1 cellular context compared by ENCODE assay signal in the genomic region with DNA sequence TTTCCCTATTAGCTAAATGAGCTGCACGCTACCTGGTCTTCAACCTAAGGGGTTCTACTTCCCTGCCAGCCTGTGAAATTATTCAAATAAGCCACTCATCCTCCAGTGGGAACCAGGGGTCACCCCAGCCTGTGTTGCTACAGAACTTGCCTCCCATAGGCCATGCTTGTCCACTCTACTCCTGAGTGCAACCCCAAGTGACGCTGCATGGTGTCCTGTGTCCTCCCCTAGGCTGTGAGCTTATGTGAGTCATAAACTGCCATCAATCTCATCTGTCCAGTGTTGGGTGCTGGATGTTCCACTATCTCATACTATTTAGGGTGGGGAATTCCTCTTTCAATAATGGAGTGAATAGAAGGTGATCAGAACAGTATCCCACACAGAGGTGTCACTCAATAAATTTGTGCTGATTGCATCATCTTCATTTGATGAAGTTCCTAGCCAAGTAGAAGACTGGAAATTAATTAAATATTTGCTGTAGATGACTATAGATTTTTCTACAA.
TF ChIP-seq lines count a peak whose summit lies in the region.

No MANE protein-coding gene starts in this region.

TF ChIP-seq in K562, 482 proteins besides CTCF, POLR2A, EP300 and RAD21 (continued from another document and continues in another):
- TF ChIP-seq, protein P1, sequence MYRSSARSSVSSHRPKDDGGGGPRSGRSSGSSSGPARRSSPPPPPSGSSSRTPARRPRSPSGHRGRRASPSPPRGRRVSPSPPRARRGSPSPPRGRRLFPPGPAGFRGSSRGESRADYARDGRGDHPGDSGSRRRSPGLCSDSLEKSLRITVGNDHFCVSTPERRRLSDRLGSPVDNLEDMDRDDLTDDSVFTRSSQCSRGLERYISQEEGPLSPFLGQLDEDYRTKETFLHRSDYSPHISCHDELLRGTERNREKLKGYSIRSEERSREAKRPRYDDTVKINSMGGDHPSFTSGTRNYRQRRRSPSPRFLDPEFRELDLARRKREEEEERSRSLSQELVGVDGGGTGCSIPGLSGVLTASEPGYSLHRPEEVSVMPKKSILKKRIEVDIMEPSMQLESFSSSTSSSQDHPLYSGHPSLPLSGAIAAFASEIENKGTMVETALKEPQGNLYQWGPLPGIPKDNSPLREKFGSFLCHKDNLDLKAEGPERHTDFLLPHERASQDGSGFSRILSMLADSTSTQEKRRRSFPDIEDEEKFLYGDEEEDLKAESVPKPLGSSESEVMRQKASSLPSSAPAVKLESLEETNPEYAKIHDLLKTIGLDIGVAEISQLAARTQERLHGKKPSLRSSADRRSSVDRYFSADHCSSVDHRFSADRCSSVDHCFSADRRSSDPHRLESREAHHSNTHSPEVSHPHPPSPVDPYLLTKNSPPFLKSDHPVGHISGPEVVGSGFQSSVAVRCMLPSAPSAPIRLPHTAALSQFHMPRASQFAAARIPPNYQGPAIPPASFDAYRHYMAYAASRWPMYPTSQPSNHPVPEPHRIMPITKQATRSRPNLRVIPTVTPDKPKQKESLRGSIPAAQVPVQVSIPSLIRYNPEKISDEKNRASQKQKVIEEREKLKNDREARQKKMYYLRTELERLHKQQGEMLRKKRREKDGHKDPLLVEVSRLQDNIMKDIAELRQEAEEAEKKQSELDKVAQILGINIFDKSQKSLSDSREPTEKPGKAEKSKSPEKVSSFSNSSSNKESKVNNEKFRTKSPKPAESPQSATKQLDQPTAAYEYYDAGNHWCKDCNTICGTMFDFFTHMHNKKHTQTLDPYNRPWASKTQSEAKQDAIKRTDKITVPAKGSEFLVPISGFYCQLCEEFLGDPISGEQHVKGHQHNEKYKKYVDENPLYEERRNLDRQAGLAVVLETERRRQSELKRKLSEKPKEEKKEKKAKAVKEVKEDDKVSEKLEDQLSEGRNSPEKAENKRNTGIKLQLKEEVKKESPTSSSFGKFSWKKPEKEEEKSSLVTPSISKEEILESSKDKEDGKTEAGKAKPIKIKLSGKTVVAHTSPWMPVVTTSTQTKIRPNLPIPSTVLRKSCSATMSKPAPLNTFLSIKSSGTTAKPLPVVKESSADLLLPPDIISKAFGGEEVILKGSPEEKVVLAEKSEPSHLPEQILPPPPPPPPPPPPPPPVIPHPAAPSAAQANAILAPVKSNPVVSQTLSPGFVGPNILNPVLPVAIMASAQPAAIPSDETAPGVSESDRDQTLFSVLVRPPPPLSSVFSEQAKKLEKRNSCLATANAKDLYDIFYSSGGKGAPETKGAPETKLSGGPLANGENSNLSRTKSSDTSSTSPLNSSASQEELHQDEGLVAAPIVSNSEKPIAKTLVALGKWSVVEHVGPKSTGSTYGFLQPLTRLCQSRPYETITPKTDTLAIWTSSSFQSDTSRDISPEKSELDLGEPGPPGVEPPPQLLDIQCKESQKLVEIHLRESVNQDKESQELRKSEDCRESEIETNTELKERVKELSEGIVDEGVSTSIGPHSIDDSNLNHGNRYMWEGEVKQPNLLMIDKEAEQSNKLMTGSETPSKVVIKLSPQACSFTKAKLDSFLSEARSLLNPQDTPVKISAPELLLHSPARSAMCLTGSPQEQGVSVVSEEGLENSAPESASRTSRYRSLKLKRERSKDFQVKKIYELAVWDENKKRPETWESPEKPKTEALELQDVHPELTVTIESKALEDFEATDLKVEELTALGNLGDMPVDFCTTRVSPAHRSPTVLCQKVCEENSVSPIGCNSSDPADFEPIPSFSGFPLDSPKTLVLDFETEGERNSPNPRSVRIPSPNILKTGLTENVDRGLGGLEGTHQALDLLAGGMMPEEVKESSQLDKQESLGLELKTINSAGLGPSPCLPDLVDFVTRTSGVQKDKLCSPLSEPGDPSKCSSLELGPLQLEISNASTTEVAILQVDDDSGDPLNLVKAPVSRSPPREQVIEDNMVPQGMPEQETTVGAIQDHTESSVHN (IDR thresholded peaks at IDR 0.05; ENCODE audit: borderline replicate concordance in 1 of 2, low read depth in 1 of 2): no peak
- no peak for TF ChIP-seq SREBF2 (CRISPR knock-in tag; IDR thresholded peaks at IDR 0.05)
- TF ChIP-seq ZNF583 (CRISPR knock-in tag; IDR thresholded peaks at IDR 0.05): peak; percentile 78
- TF ChIP-seq JUND (IDR thresholded peaks at IDR 0.05; ENCODE audit: borderline replicate concordance, low read depth, low read length): peak; percentile 98
- peak; percentile 98; the same call in 2 of the 3 replicates for TF ChIP-seq JUND (tag; IDR thresholded peaks at IDR 0.05; ENCODE audit: borderline replicate concordance, low read depth, low read length)
- TF ChIP-seq TBL1XR1 (IDR thresholded peaks at IDR 0.05; ENCODE audit: low read length in 2 of 2): peak in 1 of 2 experiments; percentile 37; a peak in 1 of 4 replicates
- TF ChIP-seq RFX1 (IDR thresholded peaks at IDR 0.05): no peak
- peak; percentile 67; the same call in 1 of the 2 replicates for TF ChIP-seq JUNB (CRISPR knock-in tag; conservative IDR thresholded peaks at IDR 0.05)
- TF ChIP-seq, protein P2, sequence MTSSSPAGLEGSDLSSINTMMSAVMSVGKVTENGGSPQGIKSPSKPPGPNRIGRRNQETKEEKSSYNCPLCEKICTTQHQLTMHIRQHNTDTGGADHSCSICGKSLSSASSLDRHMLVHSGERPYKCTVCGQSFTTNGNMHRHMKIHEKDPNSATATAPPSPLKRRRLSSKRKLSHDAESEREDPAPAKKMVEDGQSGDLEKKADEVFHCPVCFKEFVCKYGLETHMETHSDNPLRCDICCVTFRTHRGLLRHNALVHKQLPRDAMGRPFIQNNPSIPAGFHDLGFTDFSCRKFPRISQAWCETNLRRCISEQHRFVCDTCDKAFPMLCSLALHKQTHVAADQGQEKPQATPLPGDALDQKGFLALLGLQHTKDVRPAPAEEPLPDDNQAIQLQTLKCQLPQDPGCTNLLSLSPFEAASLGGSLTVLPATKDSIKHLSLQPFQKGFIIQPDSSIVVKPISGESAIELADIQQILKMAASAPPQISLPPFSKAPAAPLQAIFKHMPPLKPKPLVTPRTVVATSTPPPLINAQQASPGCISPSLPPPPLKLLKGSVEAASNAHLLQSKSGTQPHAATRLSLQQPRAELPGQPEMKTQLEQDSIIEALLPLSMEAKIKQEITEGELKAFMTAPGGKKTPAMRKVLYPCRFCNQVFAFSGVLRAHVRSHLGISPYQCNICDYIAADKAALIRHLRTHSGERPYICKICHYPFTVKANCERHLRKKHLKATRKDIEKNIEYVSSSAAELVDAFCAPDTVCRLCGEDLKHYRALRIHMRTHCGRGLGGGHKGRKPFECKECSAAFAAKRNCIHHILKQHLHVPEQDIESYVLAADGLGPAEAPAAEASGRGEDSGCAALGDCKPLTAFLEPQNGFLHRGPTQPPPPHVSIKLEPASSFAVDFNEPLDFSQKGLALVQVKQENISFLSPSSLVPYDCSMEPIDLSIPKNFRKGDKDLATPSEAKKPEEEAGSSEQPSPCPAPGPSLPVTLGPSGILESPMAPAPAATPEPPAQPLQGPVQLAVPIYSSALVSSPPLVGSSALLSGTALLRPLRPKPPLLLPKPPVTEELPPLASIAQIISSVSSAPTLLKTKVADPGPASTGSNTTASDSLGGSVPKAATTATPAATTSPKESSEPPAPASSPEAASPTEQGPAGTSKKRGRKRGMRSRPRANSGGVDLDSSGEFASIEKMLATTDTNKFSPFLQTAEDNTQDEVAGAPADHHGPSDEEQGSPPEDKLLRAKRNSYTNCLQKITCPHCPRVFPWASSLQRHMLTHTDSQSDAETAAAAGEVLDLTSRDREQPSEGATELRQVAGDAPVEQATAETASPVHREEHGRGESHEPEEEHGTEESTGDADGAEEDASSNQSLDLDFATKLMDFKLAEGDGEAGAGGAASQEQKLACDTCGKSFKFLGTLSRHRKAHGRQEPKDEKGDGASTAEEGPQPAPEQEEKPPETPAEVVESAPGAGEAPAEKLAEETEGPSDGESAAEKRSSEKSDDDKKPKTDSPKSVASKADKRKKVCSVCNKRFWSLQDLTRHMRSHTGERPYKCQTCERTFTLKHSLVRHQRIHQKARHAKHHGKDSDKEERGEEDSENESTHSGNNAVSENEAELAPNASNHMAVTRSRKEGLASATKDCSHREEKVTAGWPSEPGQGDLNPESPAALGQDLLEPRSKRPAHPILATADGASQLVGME (CRISPR knock-in tag; IDR thresholded peaks at IDR 0.05): no peak
- TF ChIP-seq NFE2 (IDR thresholded peaks at IDR 0.05; ENCODE audit: low read depth): peak; percentile 76
- no peak for TF ChIP-seq ZNF764 (CRISPR knock-in tag; IDR thresholded peaks at IDR 0.05; ENCODE audit: low read depth)
- no peak for TF ChIP-seq ATF1 (CRISPR knock-in tag; IDR thresholded peaks at IDR 0.05)
- TF ChIP-seq ATF1 (tag; IDR thresholded peaks at IDR 0.05): peak; percentile 85
- peak; percentile 97 for TF ChIP-seq FOSL1 (tag; conservative IDR thresholded peaks at IDR 0.05)
- no peak for TF ChIP-seq KAT8 (IDR thresholded peaks at IDR 0.05; ENCODE audit: low read depth)
- TF ChIP-seq ZBTB17 (CRISPR knock-in tag; IDR thresholded peaks at IDR 0.05): no peak
- TF ChIP-seq ZNF24 (IDR thresholded peaks at IDR 0.05): no peak
- TF ChIP-seq NR3C1 (CRISPR knock-in tag; IDR thresholded peaks at IDR 0.05): no peak
- peak; percentile 46 for TF ChIP-seq NCOR1 (IDR thresholded peaks at IDR 0.05)
- no peak for TF ChIP-seq HCFC1 (IDR thresholded peaks at IDR 0.05; ENCODE audit: low read depth, low read length)
- no peak for TF ChIP-seq POLR2AphosphoS2 (IDR thresholded peaks at IDR 0.05; ENCODE audit: low read length)
- TF ChIP-seq, protein P3, sequence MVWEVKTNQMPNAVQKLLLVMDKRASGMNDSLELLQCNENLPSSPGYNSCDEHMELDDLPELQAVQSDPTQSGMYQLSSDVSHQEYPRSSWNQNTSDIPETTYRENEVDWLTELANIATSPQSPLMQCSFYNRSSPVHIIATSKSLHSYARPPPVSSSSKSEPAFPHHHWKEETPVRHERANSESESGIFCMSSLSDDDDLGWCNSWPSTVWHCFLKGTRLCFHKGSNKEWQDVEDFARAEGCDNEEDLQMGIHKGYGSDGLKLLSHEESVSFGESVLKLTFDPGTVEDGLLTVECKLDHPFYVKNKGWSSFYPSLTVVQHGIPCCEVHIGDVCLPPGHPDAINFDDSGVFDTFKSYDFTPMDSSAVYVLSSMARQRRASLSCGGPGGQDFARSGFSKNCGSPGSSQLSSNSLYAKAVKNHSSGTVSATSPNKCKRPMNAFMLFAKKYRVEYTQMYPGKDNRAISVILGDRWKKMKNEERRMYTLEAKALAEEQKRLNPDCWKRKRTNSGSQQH (CRISPR knock-in tag; IDR thresholded peaks at IDR 0.05): no peak
- TF ChIP-seq ZNF212 (CRISPR knock-in tag; IDR thresholded peaks at IDR 0.05): no peak
- TF ChIP-seq TOE1 (IDR thresholded peaks at IDR 0.05; ENCODE audit: borderline replicate concordance): peak; percentile 15; the same call in 1 of the 2 replicates
- TF ChIP-seq TOE1 (CRISPR knock-in tag; IDR thresholded peaks at IDR 0.05; ENCODE audit: borderline replicate concordance, low read depth): no peak
- no peak for TF ChIP-seq EGR1 (conservative IDR thresholded peaks at IDR 0.05)
- no peak for TF ChIP-seq ZNF431 (CRISPR knock-in tag; IDR thresholded peaks at IDR 0.05)
- TF ChIP-seq TBP (optimal IDR thresholded peaks at IDR 0.05; ENCODE audit: low read depth, low read length): peak; percentile 72
- peak; percentile 42; the same call in 1 of the 2 replicates for TF ChIP-seq POLR2G (IDR thresholded peaks at IDR 0.05; ENCODE audit: low read depth, low read length)
- TF ChIP-seq ZNF23 (CRISPR knock-in tag; IDR thresholded peaks at IDR 0.05): no peak
- no peak for TF ChIP-seq KAT2B (IDR thresholded peaks at IDR 0.05; ENCODE audit: low read depth, low read length)
- TF ChIP-seq CCNT2 (IDR thresholded peaks at IDR 0.05; ENCODE audit: borderline replicate concordance, extremely low read depth, insufficient read length, low read depth, low read length): peak; percentile 21
- TF ChIP-seq CBX3 (IDR thresholded peaks at IDR 0.05; ENCODE audit: borderline replicate concordance in 1 of 2, low read length in 2 of 2): peak in 1 of 2 experiments; percentile 88; a peak in 1 of 3 replicates
- no peak for TF ChIP-seq BMI1 (IDR thresholded peaks at IDR 0.05; ENCODE audit: low read length)
- TF ChIP-seq, protein P4, sequence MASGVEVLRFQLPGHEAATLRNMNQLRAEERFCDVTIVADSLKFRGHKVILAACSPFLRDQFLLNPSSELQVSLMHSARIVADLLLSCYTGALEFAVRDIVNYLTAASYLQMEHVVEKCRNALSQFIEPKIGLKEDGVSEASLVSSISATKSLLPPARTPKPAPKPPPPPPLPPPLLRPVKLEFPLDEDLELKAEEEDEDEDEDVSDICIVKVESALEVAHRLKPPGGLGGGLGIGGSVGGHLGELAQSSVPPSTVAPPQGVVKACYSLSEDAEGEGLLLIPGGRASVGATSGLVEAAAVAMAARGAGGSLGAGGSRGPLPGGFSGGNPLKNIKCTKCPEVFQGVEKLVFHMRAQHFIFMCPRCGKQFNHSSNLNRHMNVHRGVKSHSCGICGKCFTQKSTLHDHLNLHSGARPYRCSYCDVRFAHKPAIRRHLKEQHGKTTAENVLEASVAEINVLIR (CRISPR knock-in tag; IDR thresholded peaks at IDR 0.05): peak; percentile 62; the same call in 1 of the 2 replicates
- TF ChIP-seq, protein P5, sequence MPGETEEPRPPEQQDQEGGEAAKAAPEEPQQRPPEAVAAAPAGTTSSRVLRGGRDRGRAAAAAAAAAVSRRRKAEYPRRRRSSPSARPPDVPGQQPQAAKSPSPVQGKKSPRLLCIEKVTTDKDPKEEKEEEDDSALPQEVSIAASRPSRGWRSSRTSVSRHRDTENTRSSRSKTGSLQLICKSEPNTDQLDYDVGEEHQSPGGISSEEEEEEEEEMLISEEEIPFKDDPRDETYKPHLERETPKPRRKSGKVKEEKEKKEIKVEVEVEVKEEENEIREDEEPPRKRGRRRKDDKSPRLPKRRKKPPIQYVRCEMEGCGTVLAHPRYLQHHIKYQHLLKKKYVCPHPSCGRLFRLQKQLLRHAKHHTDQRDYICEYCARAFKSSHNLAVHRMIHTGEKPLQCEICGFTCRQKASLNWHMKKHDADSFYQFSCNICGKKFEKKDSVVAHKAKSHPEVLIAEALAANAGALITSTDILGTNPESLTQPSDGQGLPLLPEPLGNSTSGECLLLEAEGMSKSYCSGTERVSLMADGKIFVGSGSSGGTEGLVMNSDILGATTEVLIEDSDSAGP (CRISPR knock-in tag; IDR thresholded peaks at IDR 0.05): no peak
- TF ChIP-seq NONO (IDR thresholded peaks at IDR 0.05; ENCODE audit: low read depth in 2 of 2, low read length in 1 of 2): no peak
